Comparison of ENCODE assay signal across 8 cellular contexts in the genomic region with DNA sequence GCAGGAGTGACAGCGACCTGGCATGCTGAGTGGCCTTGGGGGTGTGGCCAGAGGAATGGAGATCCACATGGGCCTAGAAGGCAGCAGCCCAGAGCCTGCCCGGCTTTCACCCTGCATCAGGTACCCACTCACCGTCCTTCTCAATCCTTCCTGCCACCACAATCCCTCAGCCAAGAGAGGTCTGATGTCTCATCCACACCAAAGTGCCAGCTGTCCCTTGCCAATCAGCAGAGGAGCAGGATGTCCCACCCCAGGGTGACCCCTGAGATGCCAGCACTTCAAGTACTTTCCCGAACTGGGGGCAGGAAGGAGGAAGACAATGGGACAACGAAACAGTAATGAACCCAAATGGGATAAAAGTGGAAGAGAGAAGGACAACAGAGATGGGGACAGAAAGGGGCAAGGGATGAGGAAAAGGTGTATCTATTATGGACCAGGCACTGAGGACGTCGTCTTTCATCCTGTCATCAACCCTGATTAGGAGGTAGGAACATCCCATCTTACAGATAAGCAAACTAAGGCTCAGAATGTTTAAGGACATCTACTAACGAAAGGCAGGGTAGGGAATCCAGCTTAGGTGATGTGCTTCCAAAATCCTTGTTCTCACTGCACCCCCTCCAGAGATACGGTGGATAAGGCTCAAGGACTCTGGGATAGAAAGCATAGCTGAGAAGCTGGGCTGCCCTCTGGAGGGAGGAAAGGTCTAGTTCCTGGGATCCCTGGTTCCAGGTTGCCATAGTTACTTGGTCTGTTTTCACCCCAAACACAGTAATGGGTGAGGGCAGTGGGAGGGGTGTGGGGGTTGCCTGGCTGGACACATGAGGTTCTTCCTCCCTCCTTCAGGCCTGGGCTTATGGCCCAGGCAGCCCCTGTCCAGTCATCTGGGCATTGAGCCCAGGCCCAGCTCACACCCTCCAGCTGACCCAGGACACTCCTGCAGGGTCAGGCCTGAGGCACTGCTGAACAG. TPM values are rescaled to one million over a fixed set of nuclear protein-coding genes. Genes with fewer than 3 reads are reported as not detected.
A peak's percentile ranks its signal among the peaks of the same experiment; 100 is the strongest.
DNase-seq lines count a peak whose midpoint lies in the region; ATAC-seq and TF ChIP-seq lines count a peak whose summit lies in the region.

No MANE protein-coding gene starts in this region.

- peaks cover 22% of the 10 kb centered on the region for H3K36me3 Mint-ChIP-seq in HFFc6 (ENCODE audit: low read depth)

- in situ Hi-C loops in KBM-7 (cut with MboI; ENCODE audit: low pct_unique_long_range_greater_than_20kb, low sequenced_read_pairs): no loop called here

- H3K4me1 Mint-ChIP-seq in HFFc6 (ENCODE audit: low read depth): peaks cover 58% of the 10 kb centered on the region

- H3K4me3 Mint-ChIP-seq in HFFc6: peak overlapping the region; percentile 83

- TF ChIP-seq CTCF in HFFc6 (IDR thresholded peaks at IDR 0.05): peak; percentile 76

- DNase-seq in HFFc6 (peak; percentile 99), astrocyte of the hippocampus (ENCODE audit: low read depth, low spot score) (peak; percentile 84), hypothalamus (lab: John Stamatoyannopoulos, UW) (peak in 39 of 51 donors; percentile 7 to 85 (median 52)), sciatic nerve (ENCODE audit: low spot score) (peak; percentile 90), NOMO-1 (lab: John Stamatoyannopoulos, UW; ENCODE audit: unreplicated experiment in 2 of 2) (no peak), KBM-7 (no peak)

- intact Hi-C loops in sciatic nerve (cut with DNase I): no loop called here

- ATAC-seq in sciatic nerve (peak; percentile 91), HG03521 (IDR thresholded peaks at IDR 0.05; ENCODE audit: unreplicated experiment) (no peak), HG02678 (IDR thresholded peaks at IDR 0.05; ENCODE audit: unreplicated experiment) (no peak)

- H3K27ac Mint-ChIP-seq in HFFc6: peak overlapping the region; percentile 99

- no peaks in the 10 kb centered on the region for H3K9me3 Mint-ChIP-seq in HFFc6

- H3K27me3 Mint-ChIP-seq in HFFc6 (ENCODE audit: insufficient read depth): peaks cover 5% of the 10 kb centered on the region

RNA-seq across cellular contexts. Expression of a gene that starts 4.5 kb away (rescaled TPM):
- total RNA-seq in HFFc6 (2021; fragmentation: NEBNext Ultra II Directional; extraction: Animal tissue kit (Norgen Biotek cat#: 25700)): 1 to 10 TPM in 1 of 6 experiments, under 1 TPM in 5; 0.28 to 1.4 (median 0.83) TPM
- total RNA-seq in sciatic nerve: 423 TPM

RNA-seq across cellular contexts. Expression of a gene that starts 14.4 kb away (rescaled TPM):
- 10 to 100 TPM; 80.0 to 96.2 (median 88.7) TPM for total RNA-seq in HFFc6 (2021; fragmentation: NEBNext Ultra II Directional; extraction: Animal tissue kit (Norgen Biotek cat#: 25700))
- 88.4 TPM for total RNA-seq in sciatic nerve

RNA-seq across cellular contexts. Expression of a gene that starts 16.4 kb away (rescaled TPM):
- 1 to 10 TPM; 4.3 to 6.0 (median 4.9) TPM for total RNA-seq in HFFc6 (2021; fragmentation: NEBNext Ultra II Directional; extraction: Animal tissue kit (Norgen Biotek cat#: 25700))
- 2.8 TPM for total RNA-seq in sciatic nerve

RNA-seq across cellular contexts. Expression of a gene that starts 38.1 kb away (rescaled TPM):
- 1 to 10 TPM; 2.6 to 5.8 (median 5.1) TPM for total RNA-seq in HFFc6 (2021; fragmentation: NEBNext Ultra II Directional; extraction: Animal tissue kit (Norgen Biotek cat#: 25700))
- total RNA-seq in sciatic nerve: 6.1 TPM

RNA-seq across cellular contexts. Expression of a gene that starts 40.3 kb away (rescaled TPM):
- 10 to 100 TPM; 15.9 to 21.7 (median 18.6) TPM for total RNA-seq in HFFc6 (2021; fragmentation: NEBNext Ultra II Directional; extraction: Animal tissue kit (Norgen Biotek cat#: 25700))
- 38.8 TPM for total RNA-seq in sciatic nerve

Comparison
In these comparisons a context has a peak if more than half of its experiments do, and no peak if none do; other contexts are left out.
1. DNase-seq: peak in HFFc6 (single experiment), astrocyte of the hippocampus (single experiment), hypothalamus (39 of 51) and sciatic nerve (single experiment); none in NOMO-1 (0 of 2) and KBM-7 (single experiment).
2. RNA of a gene that starts 4.5 kb away (total RNA-seq): 423 TPM in sciatic nerve (single experiment); 0.28 to 1.4 TPM in HFFc6; every median in the first group is over 100 times any median in the second.